In genomic region chr7:20827172-20827571, GRCh38 we compare ENCODE assay signal across 9 cellular contexts. TPM values are rescaled to one million over a fixed set of nuclear protein-coding genes. Genes with fewer than 3 reads are reported as not detected.
"Had no signal": no experiment of that assay in that cellular context is flagged by ENCODE, and none has a peak within 500 bp of the region (broad histone marks: within the 10 kb centered on the region; RNA-seq: fewer than 3 reads in every experiment).

No MANE protein-coding gene starts in this region.

- DNase-seq: GM23248, GOT3, H9, HCEC 1CT had no signal

- H3K9ac ChIP-seq: GM23248 had no signal

- H3K27ac ChIP-seq: GM23248 had no signal

- H3K4me3 ChIP-seq: GM23248 had no signal

- ATAC-seq: HepG2 had no signal

- H2AFZ ChIP-seq: GM23248 had no signal

- FAIRE-seq: H54, HepG2, HTR-8/SVneo had no signal

RNA-seq across cellular contexts. Expression of gene SP8, which starts 40.5 kb away (rescaled TPM):
- total RNA-seq: GM23248, HepG2, HT-29 had no signal
- polyA plus RNA-seq: GM23248, HepG2, IgD-negative memory B cell had no signal
